7 cellular contexts compared by ENCODE assay signal in genomic region chr20:19661717-19662637, GRCh38.
A peak's percentile ranks its signal among the peaks of the same experiment; 100 is the strongest.
DNase-seq lines count a peak whose midpoint lies in the region; ATAC-seq and TF ChIP-seq lines count a peak whose summit lies in the region.

No MANE protein-coding gene starts in this region.

- no peaks in the 10 kb centered on the region for H3K36me3 Mint-ChIP-seq in activated CD4-positive, alpha-beta memory T cell treated with anti-CD3 and anti-CD28 coated beads, Interleukin-2, amount 10 ng/mL, durations not matched to agents 7 days and 5 days (ENCODE audit: low read depth)
- H3K36me3 Mint-ChIP-seq in natural killer cell = no peaks in the 10 kb centered on the region
- no peaks in the 10 kb centered on the region for H3K36me3 Mint-ChIP-seq in type B pancreatic cell

- CTCF ChIA-PET in activated CD4-positive, alpha-beta memory T cell treated with anti-CD3 and anti-CD28 coated beads, Interleukin-2, amount 10 ng/mL, durations not matched to agents 7 days and 5 days (lab: Charles Lee) = interaction anchor here (1.2 to 3.7 kb wide), 5 partner anchors 11 to 456 kb away, joined by 3 to 30 read pairs (median 5); no protein-coding TSS in a partner anchor

- DNase-seq in GM10266 (ENCODE audit: extremely low spot score) (peak; percentile 64), HPDE6-E6E7 (ENCODE audit: extremely low spot score) (peak; percentile 64), NCI-H774 (lab: John Stamatoyannopoulos, UW) (peak; percentile 37), fibroblast of gingiva (ENCODE audit: low read depth) (peak; percentile 61), natural killer cell (peak; percentile 21), type B pancreatic cell (ENCODE audit: extremely low spot score, unreplicated experiment) (no peak)
- DNase-seq in activated CD4-positive, alpha-beta memory T cell treated with anti-CD3 and anti-CD28 coated beads, Interleukin-2, amount 10 ng/mL, durations not matched to agents 7 days and 5 days = peak; percentile 52

- H3K4me3 Mint-ChIP-seq in activated CD4-positive, alpha-beta memory T cell treated with anti-CD3 and anti-CD28 coated beads, Interleukin-2, amount 10 ng/mL, durations not matched to agents 7 days and 5 days = no peak overlapping the region
- H3K4me3 Mint-ChIP-seq in natural killer cell (no peak overlapping the region), type B pancreatic cell (no peak overlapping the region)

- peak; percentile 49 to 81 (median 68) for ATAC-seq in natural killer cell

- no peaks in the 10 kb centered on the region for H3K9me3 Mint-ChIP-seq in activated CD4-positive, alpha-beta memory T cell treated with anti-CD3 and anti-CD28 coated beads, Interleukin-2, amount 10 ng/mL, durations not matched to agents 7 days and 5 days
- H3K9me3 Mint-ChIP-seq in natural killer cell (no peaks in the 10 kb centered on the region), type B pancreatic cell (no peaks in the 10 kb centered on the region)

- POLR2A ChIA-PET in activated CD4-positive, alpha-beta memory T cell treated with anti-CD3 and anti-CD28 coated beads, Interleukin-2, amount 10 ng/mL, durations not matched to agents 7 days and 5 days (lab: Charles Lee) = no interaction called here

- TF ChIP-seq CTCF in GM10266 (IDR thresholded peaks at IDR 0.05; ENCODE audit: control insufficient read depth, insufficient read depth, low read depth, missing control alignments) (peak; percentile 98), natural killer cell (IDR thresholded peaks at IDR 0.05) (peak; percentile 97), type B pancreatic cell (conservative IDR thresholded peaks at IDR 0.05) (peak; percentile 99)

- peaks cover 8% of the 10 kb centered on the region for H3K27me3 Mint-ChIP-seq in activated CD4-positive, alpha-beta memory T cell treated with anti-CD3 and anti-CD28 coated beads, Interleukin-2, amount 10 ng/mL, durations not matched to agents 7 days and 5 days
- H3K27me3 Mint-ChIP-seq in natural killer cell (ENCODE audit: low read depth in 2 of 2) = peaks cover 14 to 31% of the 10 kb centered on the region in 2 donors
- H3K27me3 Mint-ChIP-seq in type B pancreatic cell = peaks cover 12% of the 10 kb centered on the region

- H3K27ac Mint-ChIP-seq in activated CD4-positive, alpha-beta memory T cell treated with anti-CD3 and anti-CD28 coated beads, Interleukin-2, amount 10 ng/mL, durations not matched to agents 7 days and 5 days = no peak overlapping the region
- H3K27ac Mint-ChIP-seq in natural killer cell (no peak overlapping the region), type B pancreatic cell (peak overlapping the region; percentile 68)

- intact Hi-C loops in natural killer cell (cut with micrococcal nuclease) = loop anchor here (1.0 to 2.0 kb wide), 2 partner anchors 456 to 1029 kb away; no protein-coding TSS in a partner anchor

- no peaks in the 10 kb centered on the region for H3K4me1 Mint-ChIP-seq in activated CD4-positive, alpha-beta memory T cell treated with anti-CD3 and anti-CD28 coated beads, Interleukin-2, amount 10 ng/mL, durations not matched to agents 7 days and 5 days
- H3K4me1 Mint-ChIP-seq in natural killer cell (peaks cover 4 to 8% of the 10 kb centered on the region in 2 donors), type B pancreatic cell (ENCODE audit: unreplicated experiment) (peaks cover 23% of the 10 kb centered on the region)
